1 cellular context compared by ENCODE assay signal in genomic region chr18:519019-519879, GRCh38.
A peak's percentile ranks its signal among the peaks of the same experiment; 100 is the strongest.
TF ChIP-seq lines count a peak whose summit lies in the region.

No MANE protein-coding gene starts in this region.

TF ChIP-seq in K562, 482 proteins besides CTCF, POLR2A, EP300 and RAD21 (continued from another document and continues in another):
- no peak for TF ChIP-seq E4F1 (CRISPR knock-in tag; IDR thresholded peaks at IDR 0.05; ENCODE audit: borderline replicate concordance)
- no peak for TF ChIP-seq ID3 (CRISPR knock-in tag; IDR thresholded peaks at IDR 0.05)
- no peak for TF ChIP-seq ID3 (tag; IDR thresholded peaks at IDR 0.05)
- 0 out of 2 replicates have a peak, but pooled peaks have one; percentile 68 for TF ChIP-seq SREBF2 (CRISPR knock-in tag; IDR thresholded peaks at IDR 0.05)
- TF ChIP-seq XRCC5 (IDR thresholded peaks at IDR 0.05; ENCODE audit: low read depth, low read length), result no peak
- TF ChIP-seq NFIX (CRISPR knock-in tag; IDR thresholded peaks at IDR 0.05; ENCODE audit: low read depth), result no peak
- peak; percentile 67; the same call in 1 of the 2 replicates for TF ChIP-seq ZNF431 (CRISPR knock-in tag; IDR thresholded peaks at IDR 0.05)
- TF ChIP-seq ZNF699 (CRISPR knock-in tag; IDR thresholded peaks at IDR 0.05; ENCODE audit: insufficient replicate concordance), result no peak
- TF ChIP-seq ZNF253 (CRISPR knock-in tag; conservative IDR thresholded peaks at IDR 0.05), result no peak
- no peak for TF ChIP-seq TCF15 (CRISPR knock-in tag; IDR thresholded peaks at IDR 0.05)
- 0 out of 2 replicates have a peak, but pooled peaks have one; percentile 26 for TF ChIP-seq ZBTB9 (CRISPR knock-in tag; IDR thresholded peaks at IDR 0.05)
- TF ChIP-seq NCOA2 (IDR thresholded peaks at IDR 0.05; ENCODE audit: partially characterized antibody in 2 of 2), result no peak
- TF ChIP-seq RREB1 (CRISPR knock-in tag; IDR thresholded peaks at IDR 0.05), result no peak
- TF ChIP-seq BCL6 (CRISPR knock-in tag; IDR thresholded peaks at IDR 0.05), result no peak
- no peak for TF ChIP-seq TAF9B (IDR thresholded peaks at IDR 0.05; ENCODE audit: partially characterized antibody)
- TF ChIP-seq ZNF584 (CRISPR knock-in tag; IDR thresholded peaks at IDR 0.05; ENCODE audit: low read depth), result peak; percentile 65
- no peak for TF ChIP-seq PPARD (CRISPR knock-in tag; IDR thresholded peaks at IDR 0.05)
- no peak; the same call in 1 of the 2 replicates for TF ChIP-seq TSHZ1 (CRISPR knock-in tag; IDR thresholded peaks at IDR 0.05)
- TF ChIP-seq ZNF12 (CRISPR knock-in tag; IDR thresholded peaks at IDR 0.05), result peak; percentile 68; the same call in 1 of the 2 replicates
- TF ChIP-seq IRF1 (CRISPR knock-in tag; IDR thresholded peaks at IDR 0.05; ENCODE audit: borderline replicate concordance), result no peak; the same call in 1 of the 2 replicates
- peak; percentile 84 for TF ChIP-seq SMAD4 (CRISPR knock-in tag; conservative IDR thresholded peaks at IDR 0.05)
- TF ChIP-seq ZNF445 (CRISPR knock-in tag; IDR thresholded peaks at IDR 0.05; ENCODE audit: low read depth), result no peak
- TF ChIP-seq PHF20 (IDR thresholded peaks at IDR 0.05; ENCODE audit: partially characterized antibody), result peak; percentile 54
- TF ChIP-seq RCOR1 (IDR thresholded peaks at IDR 0.05; ENCODE audit: borderline replicate concordance in 1 of 2, low read depth in 2 of 2, low read length in 2 of 2), result no peak
- no peak for TF ChIP-seq NR2F6 (CRISPR knock-in tag; IDR thresholded peaks at IDR 0.05)
- peak; percentile 73; the same call in 1 of the 2 replicates for TF ChIP-seq KLF6 (CRISPR knock-in tag; IDR thresholded peaks at IDR 0.05; ENCODE audit: borderline replicate concordance)
- TF ChIP-seq CREBBP (IDR thresholded peaks at IDR 0.05; ENCODE audit: low read depth, low read length), result no peak
- TF ChIP-seq ZNF696 (CRISPR knock-in tag; conservative IDR thresholded peaks at IDR 0.05), result no peak
- TF ChIP-seq TFAM (CRISPR knock-in tag; conservative IDR thresholded peaks at IDR 0.05), result no peak
- no peak for TF ChIP-seq ZKSCAN8 (CRISPR knock-in tag; IDR thresholded peaks at IDR 0.05)
- TF ChIP-seq COPS2 (conservative IDR thresholded peaks at IDR 0.05), result no peak
- peak; percentile 55; the same call in 1 of the 2 replicates for TF ChIP-seq USF2 (CRISPR knock-in tag; IDR thresholded peaks at IDR 0.05)
- peak; percentile 64; the same call in 1 of the 2 replicates for TF ChIP-seq MECOM (CRISPR knock-in tag; IDR thresholded peaks at IDR 0.05)
- 0 out of 2 replicates have a peak, but pooled peaks have one; percentile 44 for TF ChIP-seq HDAC2 (IDR thresholded peaks at IDR 0.05)
- no peak for TF ChIP-seq HOXB6 (CRISPR knock-in tag; IDR thresholded peaks at IDR 0.05; ENCODE audit: borderline replicate concordance)
- no peak for TF ChIP-seq TFAP4 (CRISPR knock-in tag; IDR thresholded peaks at IDR 0.05; ENCODE audit: borderline replicate concordance)
- TF ChIP-seq ZKSCAN3 (CRISPR knock-in tag; IDR thresholded peaks at IDR 0.05), result no peak
- TF ChIP-seq ZNF551 (CRISPR knock-in tag; IDR thresholded peaks at IDR 0.05), result no peak
- TF ChIP-seq RFX7 (CRISPR knock-in tag; IDR thresholded peaks at IDR 0.05), result no peak
- no peak for TF ChIP-seq GTF2E2 (tag; IDR thresholded peaks at IDR 0.05)
- TF ChIP-seq XRCC4 (IDR thresholded peaks at IDR 0.05; ENCODE audit: extremely low read depth, insufficient read depth, insufficient read length), result no peak
- no peak for TF ChIP-seq CBFA2T2 (conservative IDR thresholded peaks at IDR 0.05)
- TF ChIP-seq ZFP30 (CRISPR knock-in tag; IDR thresholded peaks at IDR 0.05; ENCODE audit: borderline replicate concordance), result no peak
- TF ChIP-seq CLOCK (CRISPR knock-in tag; IDR thresholded peaks at IDR 0.05; ENCODE audit: borderline replicate concordance), result no peak
- TF ChIP-seq ZFP1 (CRISPR knock-in tag; IDR thresholded peaks at IDR 0.05), result no peak
- TF ChIP-seq HMG20B (CRISPR knock-in tag; IDR thresholded peaks at IDR 0.05), result no peak
- no peak for TF ChIP-seq HSF4 (CRISPR knock-in tag; IDR thresholded peaks at IDR 0.05; ENCODE audit: borderline replicate concordance)
- TF ChIP-seq NCOA1 (IDR thresholded peaks at IDR 0.05; ENCODE audit: low read depth), result no peak
- TF ChIP-seq ZSCAN29 (IDR thresholded peaks at IDR 0.05), result no peak
- TF ChIP-seq HLTF (IDR thresholded peaks at IDR 0.05), result no peak
